8 cellular contexts compared by ENCODE assay signal in genomic region chr4:6200011-6200921, GRCh38. TPM values are rescaled to one million over a fixed set of nuclear protein-coding genes. Genes with fewer than 3 reads are reported as not detected.
DNase-seq lines count a peak whose midpoint lies in the region; ATAC-seq, FAIRE-seq and TF ChIP-seq lines count a peak whose summit lies in the region.

TSS of gene JAKMIP1 (minus strand) at chr4:6200549. CDS start at chr4:6112850, 87,699 bp downstream.

- ATAC-seq in HG03432 (IDR thresholded peaks at IDR 0.05; ENCODE audit: unreplicated experiment) = peak; percentile 90
- ATAC-seq in sciatic nerve = peak; percentile 74

- H3K36me3 ChIP-seq in SK-N-MC (ENCODE audit: insufficient read depth, low read length) (no peaks in the 10 kb centered on the region), right atrium auricular region (no peaks in the 10 kb centered on the region)

- H3K27me3 ChIP-seq in right atrium auricular region = peaks cover 4 to 12% of the 10 kb centered on the region in 2 donors

- H3K9ac ChIP-seq in SK-N-MC (ENCODE audit: insufficient read length) = no peak within 1 kb of the TSS

- DNase-seq in GM19239 (ENCODE audit: insufficient read length, low spot score) (peak; percentile 94), SK-N-MC (ENCODE audit: low read depth, low spot score) (no peak), right atrium auricular region (ENCODE audit: low spot score) (no peak), sciatic nerve (ENCODE audit: low spot score) (peak; percentile 74), GF-D8 (lab: John Stamatoyannopoulos, UW) (no peak)
- DNase-seq in activated naive CD8-positive, alpha-beta T cell treated with anti-CD3 and anti-CD28 coated beads, Interleukin-2, amount 50 U/mL, for 16 hours (ENCODE audit: low read depth, low spot score) = peak; percentile 42

- TF ChIP-seq CTCF in C4-2B (conservative IDR thresholded peaks at IDR 0.05) = no peak
- no peak for TF ChIP-seq CTCF in right atrium auricular region (IDR thresholded peaks at IDR 0.05)

- H3K4me3 ChIP-seq in SK-N-MC (peak within 1 kb of the TSS; percentile 65), right atrium auricular region (peak within 1 kb of the TSS; percentile 28 to 55)

- H3K27ac ChIP-seq in C4-2B = peak within 1 kb of the TSS; percentile 73
- no peak within 1 kb of the TSS for H3K27ac ChIP-seq in SK-N-MC
- H3K27ac ChIP-seq in right atrium auricular region = no peak within 1 kb of the TSS

- H3K9me3 ChIP-seq in SK-N-MC (ENCODE audit: low read depth, low read length) (no peaks in the 10 kb centered on the region), right atrium auricular region (no peaks in the 10 kb centered on the region)

- no peak for FAIRE-seq in GM19239 (lab: Jason Lieb, UNC)

- intact Hi-C loops in sciatic nerve (cut with DNase I) = no loop called here

- H3K4me1 ChIP-seq in right atrium auricular region = peaks cover 0 to 17% of the 10 kb centered on the region in 2 donors

RNA-seq across cellular contexts. Expression of gene JAKMIP1, which starts in this region (rescaled TPM):
- total RNA-seq in right atrium auricular region = under 1 TPM; 0.30 to 0.59 TPM
- total RNA-seq in sciatic nerve = 0.76 TPM

Comparison
In these comparisons a context has a peak if more than half of its experiments do, and no peak if none do; other contexts are left out.
1. Peak in DNase-seq and ATAC-seq in sciatic nerve; RNA of the gene not detected or under 1 TPM.
2. DNase-seq: peak in GM19239 (single experiment) and activated naive CD8-positive, alpha-beta T cell treated with anti-CD3 and anti-CD28 coated beads, Interleukin-2, amount 50 U/mL, for 16 hours (single experiment); none in SK-N-MC (single experiment), right atrium auricular region (single experiment) and GF-D8 (single experiment).